2 cellular contexts compared by ENCODE assay signal in genomic region chr10:49903829-49904228, GRCh38.
TF ChIP-seq lines count a peak whose summit lies in the region.
"Not testable (repeated sequence)": the region's sequence is repeated elsewhere in the genome, so short reads cannot be mapped to it uniquely, and the experiment has no call there.

No MANE protein-coding gene starts in this region.

TF ChIP-seq in HEK293, 187 proteins besides CTCF, POLR2A, EP300 and RAD21:
- TF ChIP-seq, protein P1, sequence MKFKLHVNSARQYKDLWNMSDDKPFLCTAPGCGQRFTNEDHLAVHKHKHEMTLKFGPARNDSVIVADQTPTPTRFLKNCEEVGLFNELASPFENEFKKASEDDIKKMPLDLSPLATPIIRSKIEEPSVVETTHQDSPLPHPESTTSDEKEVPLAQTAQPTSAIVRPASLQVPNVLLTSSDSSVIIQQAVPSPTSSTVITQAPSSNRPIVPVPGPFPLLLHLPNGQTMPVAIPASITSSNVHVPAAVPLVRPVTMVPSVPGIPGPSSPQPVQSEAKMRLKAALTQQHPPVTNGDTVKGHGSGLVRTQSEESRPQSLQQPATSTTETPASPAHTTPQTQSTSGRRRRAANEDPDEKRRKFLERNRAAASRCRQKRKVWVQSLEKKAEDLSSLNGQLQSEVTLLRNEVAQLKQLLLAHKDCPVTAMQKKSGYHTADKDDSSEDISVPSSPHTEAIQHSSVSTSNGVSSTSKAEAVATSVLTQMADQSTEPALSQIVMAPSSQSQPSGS (tag by site-specific recombination; IDR thresholded peaks at IDR 0.05; ENCODE audit: low read depth), result peak; percentile 75
- TF ChIP-seq ZNF629 (tag by site-specific recombination; IDR thresholded peaks at IDR 0.05), result 0 out of 2 replicates have a peak, but pooled peaks have one; percentile 17

TF ChIP-seq in HepG2, 621 proteins besides CTCF, POLR2A, EP300 and RAD21 (continued from another document):
- TF ChIP-seq CREB1 (IDR thresholded peaks at IDR 0.05), result 0 out of 2 replicates have a peak, but pooled peaks have one; percentile 14
- TF ChIP-seq CREB1 (CRISPR knock-in tag; IDR thresholded peaks at IDR 0.05), result not testable (repeated sequence)
